ENCODE assay signal across 7 cellular contexts in genomic region chr13:97125051-97125809, GRCh38.
DNase-seq lines count a peak whose midpoint lies in the region; ATAC-seq, FAIRE-seq and TF ChIP-seq lines count a peak whose summit lies in the region.

No MANE protein-coding gene starts in this region.

- peak; percentile 32 for ATAC-seq in GM18858 (IDR thresholded peaks at IDR 0.05; ENCODE audit: unreplicated experiment)

- H2AFZ ChIP-seq in mammary epithelial cell (ENCODE audit: low read depth, low read length): peak overlapping the region; percentile 1

- POLR2A ChIA-PET in HEK293 (lab: Yijun Ruan, JAX): interaction anchor here (0.7 kb wide), 2 partner anchors 8 to 212 kb away, joined by 3 read pairs; no protein-coding TSS in a partner anchor

- H3K27me3 Mint-ChIP-seq in nephron (ENCODE audit: low read depth): no peaks in the 10 kb centered on the region
- H3K27me3 Mint-ChIP-seq in activated T-helper 1 cell treated with anti-CD3 and anti-CD28 coated beads, Interleukin-12 subunit alpha, Interleukin-12 subunit beta, Interleukin-2, Interleukin-4 antibody, amounts not matched to agents 30 ng/mL and 10 ng/mL and 1 ng/mL, durations not matched to agents 14 hours and 24 hours and 36 hours (ENCODE audit: insufficient read depth): peaks cover 17% of the 10 kb centered on the region

- H3K4me3 ChIP-seq in HEK293 (ENCODE audit: low read depth, low read length) (no peak overlapping the region), mammary epithelial cell (replicated peaks in 1 of 3; ENCODE audit: insufficient read depth in 1 of 3, low read depth in 2 of 3, low read length in 3 of 3) (no peak overlapping the region)

- no peak overlapping the region for H3K27ac ChIP-seq in HEK293 (ENCODE audit: extremely low read depth, low read depth, low read length)
- H3K27ac ChIP-seq in mammary epithelial cell (ENCODE audit: insufficient read depth, low read depth, low read length): peak overlapping the region; percentile 79

- 15% methylated on average over 7 of the region's 8 CpGs for WGBS in mammary epithelial cell (ENCODE audit: low coverage, missing lambda C conversion rate)

- no peaks in the 10 kb centered on the region for H3K36me3 ChIP-seq in HEK293 (ENCODE audit: control insufficient read depth in 2 of 2, insufficient read depth in 1 of 2, low read length in 2 of 2)
- H3K36me3 ChIP-seq in mammary epithelial cell (ENCODE audit: insufficient read depth, low read length): no peaks in the 10 kb centered on the region

- FAIRE-seq in frontal cortex (lab: Jason Lieb, UNC): no peak

- H3K4me3 Mint-ChIP-seq in nephron: peak overlapping the region in 2 of 3 experiments; percentile 14 to 18
- H3K4me3 Mint-ChIP-seq in activated T-helper 1 cell treated with anti-CD3 and anti-CD28 coated beads, Interleukin-12 subunit alpha, Interleukin-12 subunit beta, Interleukin-2, Interleukin-4 antibody, amounts not matched to agents 30 ng/mL and 10 ng/mL and 1 ng/mL, durations not matched to agents 14 hours and 24 hours and 36 hours: no peak overlapping the region

- DNase-seq in NCI-H345 (lab: John Stamatoyannopoulos, UW): peak; percentile 71
- DNase-seq in mammary epithelial cell: peak; percentile 90
- no peak for DNase-seq in activated T-helper 1 cell treated with anti-CD3 and anti-CD28 coated beads, Interleukin-12 subunit alpha, Interleukin-12 subunit beta, Interleukin-2, Interleukin-4 antibody, amounts not matched to agents 30 ng/mL and 10 ng/mL and 1 ng/mL, durations not matched to agents 14 hours and 24 hours and 36 hours (ENCODE audit: low spot score)
- DNase-seq in frontal cortex (ENCODE audit: low spot score in 2 of 2): no peak

- H3K4me2 ChIP-seq in mammary epithelial cell (ENCODE audit: insufficient read depth, low read depth, low read length): peak overlapping the region; percentile 64

- H3K9me3 ChIP-seq in HEK293 (ENCODE audit: control insufficient read depth, insufficient read depth, low read depth, low read length) (no peaks in the 10 kb centered on the region), mammary epithelial cell (replicated peaks; ENCODE audit: insufficient read depth, low read length) (no peaks in the 10 kb centered on the region)

- no peaks in the 10 kb centered on the region for H3K27me3 ChIP-seq in mammary epithelial cell (ENCODE audit: insufficient read depth, low read length)

- H3K4me1 Mint-ChIP-seq in nephron: peaks cover 40% of the 10 kb centered on the region
- H3K4me1 Mint-ChIP-seq in activated T-helper 1 cell treated with anti-CD3 and anti-CD28 coated beads, Interleukin-12 subunit alpha, Interleukin-12 subunit beta, Interleukin-2, Interleukin-4 antibody, amounts not matched to agents 30 ng/mL and 10 ng/mL and 1 ng/mL, durations not matched to agents 14 hours and 24 hours and 36 hours (ENCODE audit: low read depth): peaks cover 20% of the 10 kb centered on the region

- dilution Hi-C loops in mammary epithelial cell (cut with HindIII; ENCODE audit: low sequenced_read_pairs): loop anchor here (5.0 kb wide), 1 partner anchor 97 kb away; the partner anchor contains the start of gene MBNL2

- TF ChIP-seq CTCF in HEK293 (tag by site-specific recombination; IDR thresholded peaks at IDR 0.05) (no peak), mammary epithelial cell (conservative IDR thresholded peaks at IDR 0.05 in 1 of 2, IDR thresholded peaks at IDR 0.05 in 1 of 2; ENCODE audit: extremely low read depth in 1 of 2, insufficient read depth in 1 of 2, low read depth in 1 of 2, low read length in 2 of 2) (peak in 1 of 2 donors; percentile 9), nephron (IDR thresholded peaks at IDR 0.05; ENCODE audit: unreplicated experiment in 3 of 3) (peak in 1 of 3 experiments; percentile 10)

- no peaks in the 10 kb centered on the region for H4K20me1 ChIP-seq in mammary epithelial cell (ENCODE audit: insufficient read depth, low read length)

- H3K4me1 ChIP-seq in HEK293 (ENCODE audit: control insufficient read depth, insufficient read depth, low read length): peaks cover 13% of the 10 kb centered on the region; the same call in 1 of the 2 replicates
- H3K4me1 ChIP-seq in mammary epithelial cell (ENCODE audit: insufficient read depth, low read length): peaks cover 57% of the 10 kb centered on the region

- no peaks in the 10 kb centered on the region for H3K79me2 ChIP-seq in mammary epithelial cell (ENCODE audit: insufficient read depth, low read length)

- no peaks in the 10 kb centered on the region for H3K36me3 Mint-ChIP-seq in nephron (ENCODE audit: low read depth)
- no peaks in the 10 kb centered on the region for H3K36me3 Mint-ChIP-seq in activated T-helper 1 cell treated with anti-CD3 and anti-CD28 coated beads, Interleukin-12 subunit alpha, Interleukin-12 subunit beta, Interleukin-2, Interleukin-4 antibody, amounts not matched to agents 30 ng/mL and 10 ng/mL and 1 ng/mL, durations not matched to agents 14 hours and 24 hours and 36 hours (ENCODE audit: low read depth)

- CTCF ChIA-PET in HEK293 (lab: Yijun Ruan, JAX) (interaction anchor here (0.7 to 1.7 kb wide), 5 partner anchors 15 to 143 kb away, joined by 3 to 11 read pairs (median 3); no protein-coding TSS in a partner anchor), mammary epithelial cell (lab: Charles Lee; ENCODE audit: low non-redundant PET) (interaction anchor here (0.6 to 0.7 kb wide), 3 partner anchors 80 to 443 kb away, joined by 3 to 15 read pairs (median 5); no protein-coding TSS in a partner anchor)

- H3K9me3 Mint-ChIP-seq in nephron: no peaks in the 10 kb centered on the region
- H3K9me3 Mint-ChIP-seq in activated T-helper 1 cell treated with anti-CD3 and anti-CD28 coated beads, Interleukin-12 subunit alpha, Interleukin-12 subunit beta, Interleukin-2, Interleukin-4 antibody, amounts not matched to agents 30 ng/mL and 10 ng/mL and 1 ng/mL, durations not matched to agents 14 hours and 24 hours and 36 hours: no peaks in the 10 kb centered on the region

- in situ Hi-C loops in mammary epithelial cell (cut with MboI; ENCODE audit: low sequenced_read_pairs in 2 of 2): loop anchor here in 1 of 2 donors (5.0 to 10.0 kb wide), 2 partner anchors 87 to 220 kb away; no protein-coding TSS in a partner anchor

- intact Hi-C loops in mammary epithelial cell (cut with micrococcal nuclease): loop anchor here (5.0 kb wide), 1 partner anchor 67 kb away; no protein-coding TSS in a partner anchor
- intact Hi-C loops in activated T-helper 1 cell treated with anti-CD3 and anti-CD28 coated beads, Interleukin-12 subunit alpha, Interleukin-12 subunit beta, Interleukin-2, Interleukin-4 antibody, amounts not matched to agents 30 ng/mL and 10 ng/mL and 1 ng/mL, durations not matched to agents 14 hours and 24 hours and 36 hours (cut with micrococcal nuclease): loop anchor here (5.0 kb wide), 1 partner anchor 217 kb away; no protein-coding TSS in a partner anchor

- H3K27ac Mint-ChIP-seq in nephron: peak overlapping the region; percentile 45 to 94 (median 78)
- H3K27ac Mint-ChIP-seq in activated T-helper 1 cell treated with anti-CD3 and anti-CD28 coated beads, Interleukin-12 subunit alpha, Interleukin-12 subunit beta, Interleukin-2, Interleukin-4 antibody, amounts not matched to agents 30 ng/mL and 10 ng/mL and 1 ng/mL, durations not matched to agents 14 hours and 24 hours and 36 hours: no peak overlapping the region

- peak overlapping the region; percentile 53 for H3K9ac ChIP-seq in mammary epithelial cell (ENCODE audit: insufficient read depth, low read length)

- BruUV-seq in mammary epithelial cell (replicated peaks; lab: Mats Ljungman, UMichigan): no TSS peak

TF ChIP-seq in HEK293, 187 proteins besides CTCF, POLR2A, EP300 and RAD21 (continues in another document):
- TF ChIP-seq KLF9 (tag by site-specific recombination; IDR thresholded peaks at IDR 0.05; ENCODE audit: low read depth) (peak; percentile 79), MYNN (tag by site-specific recombination; IDR thresholded peaks at IDR 0.05; ENCODE audit: borderline replicate concordance) (0 out of 2 replicates have a peak, but pooled peaks have one; percentile 21), GFI1B (tag by site-specific recombination; IDR thresholded peaks at IDR 0.05) (peak; percentile 80; the same call in 1 of the 2 replicates), ZNF2 (tag by site-specific recombination; IDR thresholded peaks at IDR 0.05) (peak; percentile 33; the same call in 1 of the 2 replicates), GLIS1 (tag by site-specific recombination; IDR thresholded peaks at IDR 0.05) (peak; percentile 52), ZNF423 (tag by site-specific recombination; IDR thresholded peaks at IDR 0.05) (0 out of 2 replicates have a peak, but pooled peaks have one; percentile 40), ZBTB1 (tag by site-specific recombination; IDR thresholded peaks at IDR 0.05) (no peak), ZBTB17 (tag by site-specific recombination; IDR thresholded peaks at IDR 0.05) (peak; percentile 60; the same call in 1 of the 2 replicates), ZNF341 (tag by site-specific recombination; IDR thresholded peaks at IDR 0.05; ENCODE audit: low read depth) (peak; percentile 59), HIC1 (tag by site-specific recombination; IDR thresholded peaks at IDR 0.05) (no peak), SP2 (tag by site-specific recombination; IDR thresholded peaks at IDR 0.05) (peak; percentile 32; the same call in 1 of the 2 replicates), YY2 (tag by site-specific recombination; IDR thresholded peaks at IDR 0.05) (no peak)

Comparison
In these comparisons a context has a peak if more than half of its experiments do, and no peak if none do; other contexts are left out.
1. DNase-seq: peak in NCI-H345 (single experiment) and mammary epithelial cell (single experiment); none in activated T-helper 1 cell treated with anti-CD3 and anti-CD28 coated beads, Interleukin-12 subunit alpha, Interleukin-12 subunit beta, Interleukin-2, Interleukin-4 antibody, amounts not matched to agents 30 ng/mL and 10 ng/mL and 1 ng/mL, durations not matched to agents 14 hours and 24 hours and 36 hours (single experiment) and frontal cortex (0 of 2).